ENCODE assay signal across 8 cellular contexts in genomic region chr4:156677136-156677535, GRCh38.
A peak's percentile ranks its signal among the peaks of the same experiment; 100 is the strongest.
DNase-seq lines count a peak whose midpoint lies in the region; ATAC-seq, FAIRE-seq and TF ChIP-seq lines count a peak whose summit lies in the region.
"Had no signal": no experiment of that assay in that cellular context is flagged by ENCODE, and none has a peak within 500 bp of the region (broad histone marks: within the 10 kb centered on the region; RNA-seq: fewer than 3 reads in every experiment).

No MANE protein-coding gene starts in this region.

- H3K36me3 ChIP-seq in body of pancreas (replicated peaks in 1 of 2; ENCODE audit: insufficient read depth in 1 of 2, low read depth in 2 of 2) (no peaks in the 10 kb centered on the region), pancreas (no peaks in the 10 kb centered on the region)

- H3K9me3 ChIP-seq in body of pancreas, result no peaks in the 10 kb centered on the region
- H3K9me3 ChIP-seq in pancreas, result no peaks in the 10 kb centered on the region

- no peak overlapping the region for H3K4me3 ChIP-seq in GM12875 (ENCODE audit: low read depth, low read length)
- no peak overlapping the region for H3K4me3 ChIP-seq in Jurkat, Clone E6-1 (ENCODE audit: low read length)
- H3K4me3 ChIP-seq in body of pancreas, result no peak overlapping the region
- H3K4me3 ChIP-seq in pancreas, result no peak overlapping the region

- H3K4me1 ChIP-seq in body of pancreas, result peaks cover 13% of the 10 kb centered on the region
- peaks cover 0 to 3% (median 0%) of the 10 kb centered on the region in 3 donors for H3K4me1 ChIP-seq in pancreas

- DNase-seq in Jurkat, Clone E6-1 (ENCODE audit: low read depth, low spot score), result peak; percentile 47
- DNase-seq in body of pancreas, result peak in 2 of 4 donors; percentile 9 to 21
- DNase-seq in pancreas, result peak in 1 of 6 donors; percentile 9
- DNase-seq in glomerular visceral epithelial cell (ENCODE audit: extremely low spot score), result no peak
- no peak for DNase-seq in T-cell

- no peak for ATAC-seq in body of pancreas
- peak in 3 of 4 donors; percentile 34 to 78 (median 74) for ATAC-seq in pancreas
- ATAC-seq in HG03378 (IDR thresholded peaks at IDR 0.05; ENCODE audit: unreplicated experiment), result no peak
- ATAC-seq in T-cell (replicated peaks in 1 of 4), result no peak

- CTCF ChIA-PET in T-cell (lab: Charles Lee), result no interaction called here

- H3K4me1 Mint-ChIP-seq in T-cell, result no peaks in the 10 kb centered on the region

- TF ChIP-seq CTCF in GM12875 (IDR thresholded peaks at IDR 0.05; ENCODE audit: borderline replicate concordance, insufficient read depth, low read depth, low read length) (peak; percentile 27; the same call in 1 of the 2 replicates), body of pancreas (IDR thresholded peaks at IDR 0.05) (peak in 5 of 7 experiments; percentile 17 to 50 (median 45)), pancreas (IDR thresholded peaks at IDR 0.05) (no peak)

- no peak overlapping the region for H3K27ac ChIP-seq in body of pancreas
- no peak overlapping the region for H3K27ac ChIP-seq in pancreas

- WGBS in body of pancreas, 2 donors, result 38 to 40% methylated on average over 6 of the region's 6 CpGs
- WGBS in pancreas, 2 donors, result 32 to 55% methylated on average over 6 of the region's 6 CpGs

- intact Hi-C loops in body of pancreas (cut with DNase I) (no loop called here), pancreas (cut with DNase I) (no loop called here)

- no peak overlapping the region for H3K4me3 Mint-ChIP-seq in T-cell
- H3K4me3 Mint-ChIP-seq: dendritic cell treated with granulocyte-macrophage colony-stimulating factor and Interleukin-4, amounts not matched to agents 40 ng/mL and 50 ng/mL, for 4 days had no signal

- no peaks in the 10 kb centered on the region for H3K27me3 ChIP-seq in body of pancreas
- no peaks in the 10 kb centered on the region for H3K27me3 ChIP-seq in pancreas

- no peaks in the 10 kb centered on the region for H3K27me3 Mint-ChIP-seq in T-cell
- H3K27me3 Mint-ChIP-seq: dendritic cell treated with granulocyte-macrophage colony-stimulating factor and Interleukin-4, amounts not matched to agents 40 ng/mL and 50 ng/mL, for 4 days had no signal

- H3K36me3 Mint-ChIP-seq in T-cell, result no peaks in the 10 kb centered on the region

- H3K9me3 Mint-ChIP-seq in T-cell, result peaks cover 5 to 9% (median 8%) of the 10 kb centered on the region in 3 donors
- H3K9me3 Mint-ChIP-seq: dendritic cell treated with granulocyte-macrophage colony-stimulating factor and Interleukin-4, amounts not matched to agents 40 ng/mL and 50 ng/mL, for 4 days had no signal

- no peak overlapping the region for H3K27ac Mint-ChIP-seq in T-cell
- H3K27ac Mint-ChIP-seq: dendritic cell treated with granulocyte-macrophage colony-stimulating factor and Interleukin-4, amounts not matched to agents 40 ng/mL and 50 ng/mL, for 4 days had no signal

- FAIRE-seq in pancreas (lab: Jason Lieb, UNC), result no peak

- POLR2A ChIA-PET in T-cell (lab: Charles Lee), result no interaction called here

- TF ChIP-seq POLR2A in body of pancreas (IDR thresholded peaks at IDR 0.05), result no peak

Comparison
In these comparisons a context has a peak if more than half of its experiments do, and no peak if none do; other contexts are left out.
1. CTCF ChIP-seq: peak in GM12875 (single experiment) and body of pancreas (5 of 7); none in pancreas (0 of 4).
2. ATAC-seq: peak in pancreas (3 of 4); none in body of pancreas (single experiment), HG03378 (single experiment) and T-cell (0 of 4).